ENCODE assay signal across 8 cellular contexts in genomic region chr7:116224492-116225098, GRCh38. TPM values are rescaled to one million over a fixed set of nuclear protein-coding genes. Genes with fewer than 3 reads are reported as not detected.
DNase-seq lines count a peak whose midpoint lies in the region; ATAC-seq and TF ChIP-seq lines count a peak whose summit lies in the region.

No MANE protein-coding gene starts in this region.

- no peak overlapping the region for H3K9ac ChIP-seq in mammary epithelial cell (ENCODE audit: insufficient read depth, low read length)
- H3K9ac ChIP-seq in GM23248 = no peak overlapping the region

- no peaks in the 10 kb centered on the region for H3K27me3 Mint-ChIP-seq in MCF 10A (ENCODE audit: insufficient read depth, unreplicated experiment)
- H3K27me3 Mint-ChIP-seq in activated T-helper 2 cell treated with anti-CD3 and anti-CD28 coated beads, Interferon-gamma antibody, Interleukin-2, Interleukin-4, amounts not matched to agents 10 μg/mL and 5 μg/mL and 100 μg/mL, durations not matched to agents 14 hours and 24 hours and 36 hours (ENCODE audit: low read depth) = no peaks in the 10 kb centered on the region

- H3K36me3 ChIP-seq in mammary epithelial cell (ENCODE audit: insufficient read depth, low read length) (no peaks in the 10 kb centered on the region), SJCRH30 (no peaks in the 10 kb centered on the region), GM23248 (ENCODE audit: low read depth) (no peaks in the 10 kb centered on the region)

- H3K4me3 ChIP-seq in mammary epithelial cell (replicated peaks in 1 of 3; ENCODE audit: insufficient read depth in 1 of 3, low read depth in 2 of 3, low read length in 3 of 3) (no peak overlapping the region), SJCRH30 (no peak overlapping the region), GM23248 (no peak overlapping the region)

- 89% methylated on average over 2 of the region's 2 CpGs for WGBS in mammary epithelial cell (ENCODE audit: low coverage, missing lambda C conversion rate)
- WGBS in GM23248 (ENCODE audit: low coverage in 1 of 2, low lambda C conversion rate in 2 of 2, missing lambda C conversion rate in 2 of 2), 2 experiments = 52 to 59% methylated on average over 2 of the region's 2 CpGs

- H3K27me3 ChIP-seq in mammary epithelial cell (ENCODE audit: insufficient read depth, low read length) = no peaks in the 10 kb centered on the region
- no peaks in the 10 kb centered on the region for H3K27me3 ChIP-seq in SJCRH30
- no peaks in the 10 kb centered on the region for H3K27me3 ChIP-seq in GM23248 (replicated peaks; ENCODE audit: insufficient read depth)

- no peak for TF ChIP-seq CTCF in MCF 10A (IDR thresholded peaks at IDR 0.05; ENCODE audit: unreplicated experiment)
- TF ChIP-seq CTCF in mammary epithelial cell (conservative IDR thresholded peaks at IDR 0.05 in 1 of 2, IDR thresholded peaks at IDR 0.05 in 1 of 2; ENCODE audit: extremely low read depth in 1 of 2, insufficient read depth in 1 of 2, low read depth in 1 of 2, low read length in 2 of 2) = no peak
- TF ChIP-seq CTCF in GM20000 (IDR thresholded peaks at IDR 0.05; ENCODE audit: extremely low read depth, missing control alignments) = no peak

- H3K79me2 ChIP-seq in mammary epithelial cell (ENCODE audit: insufficient read depth, low read length) (peaks cover 98% of the 10 kb centered on the region), GM23248 (ENCODE audit: insufficient read depth) (peaks cover 64% of the 10 kb centered on the region)

- H3K27ac ChIP-seq in mammary epithelial cell (ENCODE audit: insufficient read depth, low read depth, low read length) (no peak overlapping the region), SJCRH30 (no peak overlapping the region), GM23248 (no peak overlapping the region)

- DNase-seq in MCF 10A (ENCODE audit: unreplicated experiment) = peak; percentile 29
- no peak for DNase-seq in mammary epithelial cell
- DNase-seq in activated T-helper 2 cell treated with anti-CD3 and anti-CD28 coated beads, Interferon-gamma antibody, Interleukin-2, Interleukin-4, amounts not matched to agents 10 μg/mL and 5 μg/mL and 100 μg/mL, durations not matched to agents 14 hours and 24 hours and 36 hours (ENCODE audit: low spot score) = no peak
- no peak for DNase-seq in GM20000 (ENCODE audit: low spot score)
- DNase-seq in SJCRH30 = no peak
- DNase-seq in GM23248 = no peak
- no peak for DNase-seq in germinal center (ENCODE audit: low spot score)

- CTCF ChIA-PET in MCF 10A (lab: Yijun Ruan, JAX) (interaction anchor here (0.6 to 4.0 kb wide), 7 partner anchors 11 to 361 kb away, joined by 3 to 27 read pairs (median 4); partner anchors contain the start of gene TES), mammary epithelial cell (lab: Charles Lee; ENCODE audit: low non-redundant PET) (interaction anchor here (0.7 kb wide), 1 partner anchor 129 kb away, joined by 3 read pairs; no protein-coding TSS in a partner anchor)

- H3K4me1 ChIP-seq in mammary epithelial cell (ENCODE audit: insufficient read depth, low read length) (peaks cover 30% of the 10 kb centered on the region), SJCRH30 (peaks cover under 1% of the 10 kb centered on the region; the same call in 1 of the 2 replicates), GM23248 (ENCODE audit: insufficient read depth) (peaks cover 45% of the 10 kb centered on the region)

- peaks cover 10% of the 10 kb centered on the region for H3K36me3 Mint-ChIP-seq in MCF 10A (ENCODE audit: insufficient read depth, unreplicated experiment)
- H3K36me3 Mint-ChIP-seq in activated T-helper 2 cell treated with anti-CD3 and anti-CD28 coated beads, Interferon-gamma antibody, Interleukin-2, Interleukin-4, amounts not matched to agents 10 μg/mL and 5 μg/mL and 100 μg/mL, durations not matched to agents 14 hours and 24 hours and 36 hours (ENCODE audit: low read depth) = peaks cover 7% of the 10 kb centered on the region

- in situ Hi-C loops in mammary epithelial cell (cut with MboI; ENCODE audit: low sequenced_read_pairs in 2 of 2) (no loop called here), GM23248 (cut with MboI) (no loop called here)

- H3F3A ChIP-seq in GM23248 (ENCODE audit: insufficient read depth) = peaks cover 22% of the 10 kb centered on the region

- peak overlapping the region; percentile 71 for H3K27ac Mint-ChIP-seq in MCF 10A (ENCODE audit: low read depth, unreplicated experiment)
- peak overlapping the region; percentile 50 for H3K27ac Mint-ChIP-seq in activated T-helper 2 cell treated with anti-CD3 and anti-CD28 coated beads, Interferon-gamma antibody, Interleukin-2, Interleukin-4, amounts not matched to agents 10 μg/mL and 5 μg/mL and 100 μg/mL, durations not matched to agents 14 hours and 24 hours and 36 hours

- ATAC-seq in HG02884 (IDR thresholded peaks at IDR 0.05; ENCODE audit: unreplicated experiment) = peak; percentile 42

- H3K4me2 ChIP-seq in mammary epithelial cell (ENCODE audit: insufficient read depth, low read depth, low read length) (no peak overlapping the region), GM23248 (ENCODE audit: unreplicated experiment) (no peak overlapping the region)

- intact Hi-C loops in MCF 10A (cut with micrococcal nuclease) (no loop called here), mammary epithelial cell (cut with micrococcal nuclease) (no loop called here)
- intact Hi-C loops in activated T-helper 2 cell treated with anti-CD3 and anti-CD28 coated beads, Interferon-gamma antibody, Interleukin-2, Interleukin-4, amounts not matched to agents 10 μg/mL and 5 μg/mL and 100 μg/mL, durations not matched to agents 14 hours and 24 hours and 36 hours (cut with micrococcal nuclease) = loop anchor here (1.0 kb wide), 1 partner anchor 13 kb away; no protein-coding TSS in a partner anchor

- H4K20me1 ChIP-seq in mammary epithelial cell (ENCODE audit: insufficient read depth, low read length) = peaks cover 6% of the 10 kb centered on the region
- no peaks in the 10 kb centered on the region for H4K20me1 ChIP-seq in GM23248 (ENCODE audit: insufficient read depth)

- H3K9me3 Mint-ChIP-seq in MCF 10A (ENCODE audit: unreplicated experiment) = no peaks in the 10 kb centered on the region
- no peaks in the 10 kb centered on the region for H3K9me3 Mint-ChIP-seq in activated T-helper 2 cell treated with anti-CD3 and anti-CD28 coated beads, Interferon-gamma antibody, Interleukin-2, Interleukin-4, amounts not matched to agents 10 μg/mL and 5 μg/mL and 100 μg/mL, durations not matched to agents 14 hours and 24 hours and 36 hours

- no peaks in the 10 kb centered on the region for H3K9me3 ChIP-seq in mammary epithelial cell (replicated peaks; ENCODE audit: insufficient read depth, low read length)
- no peaks in the 10 kb centered on the region for H3K9me3 ChIP-seq in SJCRH30 (replicated peaks)
- no peaks in the 10 kb centered on the region for H3K9me3 ChIP-seq in GM23248 (ENCODE audit: low read depth)

- peak overlapping the region; percentile 39 for H3K4me3 Mint-ChIP-seq in MCF 10A (ENCODE audit: unreplicated experiment)
- H3K4me3 Mint-ChIP-seq in activated T-helper 2 cell treated with anti-CD3 and anti-CD28 coated beads, Interferon-gamma antibody, Interleukin-2, Interleukin-4, amounts not matched to agents 10 μg/mL and 5 μg/mL and 100 μg/mL, durations not matched to agents 14 hours and 24 hours and 36 hours (ENCODE audit: low read depth) = peak overlapping the region; percentile 47

- no TSS peak for BruUV-seq in MCF 10A (replicated peaks; lab: Mats Ljungman, UMichigan)
- BruUV-seq in mammary epithelial cell (replicated peaks; lab: Mats Ljungman, UMichigan) = no TSS peak

- POLR2A ChIA-PET in MCF 10A (lab: Yijun Ruan, JAX) = interaction anchor here (0.6 to 5.6 kb wide), 7 partner anchors 8 to 301 kb away, joined by 3 to 109 read pairs (median 4); partner anchors contain the start of gene TES

- no peaks in the 10 kb centered on the region for H3K9me2 ChIP-seq in GM23248 (ENCODE audit: insufficient read depth)

- H3K4me1 Mint-ChIP-seq in MCF 10A (ENCODE audit: insufficient read depth, unreplicated experiment) = peaks cover 51% of the 10 kb centered on the region
- H3K4me1 Mint-ChIP-seq in activated T-helper 2 cell treated with anti-CD3 and anti-CD28 coated beads, Interferon-gamma antibody, Interleukin-2, Interleukin-4, amounts not matched to agents 10 μg/mL and 5 μg/mL and 100 μg/mL, durations not matched to agents 14 hours and 24 hours and 36 hours (ENCODE audit: low read depth) = peaks cover 52% of the 10 kb centered on the region

- H2AFZ ChIP-seq in mammary epithelial cell (ENCODE audit: low read depth, low read length) (no peak overlapping the region), GM23248 (no peak overlapping the region)

- dilution Hi-C loops in mammary epithelial cell (cut with HindIII; ENCODE audit: low sequenced_read_pairs) = no loop called here

RNA-seq across cellular contexts. Expression of gene TES, which starts 14.3 kb away (rescaled TPM):
- total RNA-seq in MCF 10A (2022) (150 and 162 TPM in 2 replicates), mammary epithelial cell (100 to 1,000 TPM; 189 to 424 TPM)
- polyA plus RNA-seq in mammary epithelial cell (113 TPM), GM23248 (2016; fragmentation: Nextera tagmentation; extraction: Ambion mirVana) (32.5 and 32.9 TPM in 2 replicates)
- 210 TPM for polyA minus RNA-seq in mammary epithelial cell
- 44.3 and 46.3 TPM in 2 replicates for total RNA-seq in activated T-helper 2 cell treated with anti-CD3 and anti-CD28 coated beads, Interferon-gamma antibody, Interleukin-2, Interleukin-4, amounts not matched to agents 10 μg/mL and 5 μg/mL and 100 μg/mL, durations not matched to agents 14 hours and 24 hours and 36 hours
- total RNA-seq in SJCRH30 (2014; rRNA removed; shearing (Covaris generic)) = 20.6 and 20.8 TPM in 2 replicates
- 32.6 and 41.5 TPM in 2 replicates for total RNA-seq in GM23248 (2014; rRNA removed; shearing (Covaris generic))
